21 cellular contexts compared by ENCODE assay signal in genomic region chr11:108535384-108535955, GRCh38. TPM values are rescaled to one million over a fixed set of nuclear protein-coding genes. Genes with fewer than 3 reads are reported as not detected.
A peak's percentile ranks its signal among the peaks of the same experiment; 100 is the strongest.
DNase-seq lines count a peak whose midpoint lies in the region; ATAC-seq, FAIRE-seq and TF ChIP-seq lines count a peak whose summit lies in the region.
"Had no signal": no experiment of that assay in that cellular context is flagged by ENCODE, and none has a peak within 500 bp of the region (broad histone marks: within the 10 kb centered on the region; RNA-seq: fewer than 3 reads in every experiment).

No MANE protein-coding gene starts in this region.

- whole genome bisulfite sequencing in K562 (ENCODE audit: insufficient coverage, low coverage, missing lambda C conversion rate), result 36% methylated on average over 6 of the region's 6 CpGs
- WGBS in suprapubic skin, result 68% methylated on average over 6 of the region's 6 CpGs

- H3K79me2 ChIP-seq in K562 (ENCODE audit: control insufficient read depth, insufficient read depth, low read length), result no peaks in the 10 kb centered on the region

- H3K27ac ChIP-seq in K562 (ENCODE audit: extremely low read depth, low read depth, low read length) (no peak overlapping the region), suprapubic skin (no peak overlapping the region)
- H3K27ac ChIP-seq: BLaER1, C4-2B had no signal

- ATAC-seq in T-helper 17 cell, result no peak
- ATAC-seq in K562, result peak; percentile 51; the same call in 2 of the 3 replicates
- no peak for ATAC-seq in activated CD4-positive, CD25-positive, alpha-beta regulatory T cell treated with anti-CD3 and anti-CD28 coated beads, Interleukin-2, amount 50 U/mL, for 24 hours
- ATAC-seq in GM21515 (IDR thresholded peaks at IDR 0.05; ENCODE audit: unreplicated experiment), result no peak
- ATAC-seq: CD8-positive, alpha-beta T cell; GM12878; GM23338 had no signal

- intact Hi-C loops in K562 (cut with micrococcal nuclease), result no loop called here
- intact Hi-C loops in activated CD4-positive, alpha-beta memory T cell treated with anti-CD3 and anti-CD28 coated beads for 36 hours (cut with micrococcal nuclease), result no loop called here

- POLR2A ChIA-PET in K562 (lab: Yijun Ruan, JAX), result interaction anchor here (0.5 to 1.3 kb wide), 4 partner anchors 10 to 605 kb away, joined by 3 to 4 read pairs (median 3); no protein-coding TSS in a partner anchor
- POLR2A ChIA-PET in activated CD4-positive, alpha-beta memory T cell treated with anti-CD3 and anti-CD28 coated beads for 36 hours (lab: Charles Lee), result no interaction called here

- no peaks in the 10 kb centered on the region for H4K20me1 ChIP-seq in K562 (replicated peaks; ENCODE audit: control insufficient read depth, insufficient read depth, low read length)
- H4K20me1 ChIP-seq: BLaER1 had no signal

- no peak overlapping the region for H2AFZ ChIP-seq in K562 (ENCODE audit: low read depth, low read length)
- H2AFZ ChIP-seq: GM23338 had no signal

- H3K27me3 Mint-ChIP-seq in T-helper 17 cell, result peaks cover 9% of the 10 kb centered on the region
- H3K27me3 Mint-ChIP-seq in osteocyte (ENCODE audit: unreplicated experiment), result no peaks in the 10 kb centered on the region
- H3K27me3 Mint-ChIP-seq in activated CD4-positive, alpha-beta memory T cell treated with anti-CD3 and anti-CD28 coated beads for 36 hours, result no peaks in the 10 kb centered on the region
- H3K27me3 Mint-ChIP-seq: CD4-positive, CD25-positive, alpha-beta regulatory T cell had no signal

- H3K4me1 Mint-ChIP-seq in T-helper 17 cell (peaks cover 5% of the 10 kb centered on the region), osteocyte (ENCODE audit: unreplicated experiment) (no peaks in the 10 kb centered on the region)
- H3K4me1 Mint-ChIP-seq in activated CD4-positive, alpha-beta memory T cell treated with anti-CD3 and anti-CD28 coated beads for 36 hours (ENCODE audit: low read depth), result no peaks in the 10 kb centered on the region
- H3K4me1 Mint-ChIP-seq: B cell had no signal

- H3K27me3 ChIP-seq in K562 (ENCODE audit: control insufficient read depth in 2 of 2, insufficient read depth in 2 of 2, low read length in 2 of 2), result no peaks in the 10 kb centered on the region
- no peaks in the 10 kb centered on the region for H3K27me3 ChIP-seq in suprapubic skin
- H3K27me3 ChIP-seq: BLaER1 had no signal

- BruUV-seq in K562 (replicated peaks; lab: Mats Ljungman, UMichigan), result no TSS peak

- H3K9me1 ChIP-seq in K562 (ENCODE audit: control insufficient read depth, insufficient read depth, low read length), result no peaks in the 10 kb centered on the region

- TF ChIP-seq CTCF in K562 (IDR thresholded peaks at IDR 0.05 in 2 of 3, conservative IDR thresholded peaks at IDR 0.05 in 1 of 3; ENCODE audit: insufficient read depth in 2 of 3, low read depth in 1 of 3, low read length in 3 of 3), result no peak
- no peak for TF ChIP-seq CTCF in osteocyte (IDR thresholded peaks at IDR 0.05)
- no peak for TF ChIP-seq CTCF in suprapubic skin (IDR thresholded peaks at IDR 0.05)

- FAIRE-seq in K562 (lab: Jason Lieb, UNC), result no peak
- FAIRE-seq: G401.6, GM12878, GM19239 had no signal

- H3K9me3 Mint-ChIP-seq in osteocyte (ENCODE audit: unreplicated experiment), result no peaks in the 10 kb centered on the region
- no peaks in the 10 kb centered on the region for H3K9me3 Mint-ChIP-seq in activated CD4-positive, alpha-beta memory T cell treated with anti-CD3 and anti-CD28 coated beads for 36 hours
- H3K9me3 Mint-ChIP-seq: CD8-positive, alpha-beta T cell; GM23338 had no signal

- DNase-seq in T-helper 17 cell, result no peak
- DNase-seq in K562 (ENCODE audit: extremely low read depth in 1 of 4, low spot score in 3 of 4), result peak in 1 of 4 experiments; percentile 19
- peak; percentile 4 for DNase-seq in osteocyte (ENCODE audit: extremely low spot score, unreplicated experiment)
- no peak for DNase-seq in suprapubic skin (ENCODE audit: low spot score in 2 of 2)
- no peak for DNase-seq in activated CD4-positive, alpha-beta memory T cell treated with anti-CD3 and anti-CD28 coated beads for 36 hours
- no peak for DNase-seq in NCI-H69 (lab: John Stamatoyannopoulos, UW)
- DNase-seq: Caco-2; CD4-positive, CD25-positive, alpha-beta regulatory T cell; CD8-positive, alpha-beta T cell; DMS153; DND-41 had no signal

- peaks cover 23% of the 10 kb centered on the region for H3K36me3 ChIP-seq in K562 (ENCODE audit: control insufficient read depth, insufficient read depth, low read length)
- no peaks in the 10 kb centered on the region for H3K36me3 ChIP-seq in suprapubic skin
- H3K36me3 ChIP-seq: BLaER1 had no signal

- H3K4me1 ChIP-seq in K562 (replicated peaks in 1 of 2; ENCODE audit: control insufficient read depth in 2 of 2, insufficient read depth in 2 of 2, low read length in 2 of 2) (peaks cover 0 to 3% of the 10 kb centered on the region in 2 experiments; a peak in 2 of 5 replicates), suprapubic skin (peaks cover 9% of the 10 kb centered on the region)
- H3K4me1 ChIP-seq: BLaER1, Caco-2, HAP-1 had no signal

- H3K36me3 Mint-ChIP-seq in T-helper 17 cell (ENCODE audit: low read depth) (peaks cover 2% of the 10 kb centered on the region), osteocyte (ENCODE audit: unreplicated experiment) (no peaks in the 10 kb centered on the region)
- H3K36me3 Mint-ChIP-seq in activated CD4-positive, alpha-beta memory T cell treated with anti-CD3 and anti-CD28 coated beads for 36 hours, result no peaks in the 10 kb centered on the region
- H3K36me3 Mint-ChIP-seq: CD8-positive, alpha-beta T cell had no signal

- peak overlapping the region; percentile 21 for H3K27ac Mint-ChIP-seq in T-helper 17 cell
- H3K27ac Mint-ChIP-seq in osteocyte (ENCODE audit: unreplicated experiment), result no peak overlapping the region
- no peak overlapping the region for H3K27ac Mint-ChIP-seq in activated CD4-positive, alpha-beta memory T cell treated with anti-CD3 and anti-CD28 coated beads for 36 hours
- H3K27ac Mint-ChIP-seq: B cell; CD8-positive, alpha-beta T cell; GM23338 had no signal

- H3K4me2 ChIP-seq in K562 (ENCODE audit: insufficient read depth, low read length), result no peak overlapping the region
- H3K4me2 ChIP-seq: BLaER1, GM23338 had no signal

- in situ Hi-C loops in K562 (cut with MboI), result no loop called here

- TF ChIP-seq POLR2A in K562 (conservative IDR thresholded peaks at IDR 0.05), result no peak
- no peak for TF ChIP-seq POLR2A in suprapubic skin (IDR thresholded peaks at IDR 0.05)

- H3K4me3 Mint-ChIP-seq in T-helper 17 cell (no peak overlapping the region), osteocyte (ENCODE audit: unreplicated experiment) (no peak overlapping the region)
- H3K4me3 Mint-ChIP-seq in activated CD4-positive, alpha-beta memory T cell treated with anti-CD3 and anti-CD28 coated beads for 36 hours, result no peak overlapping the region
- H3K4me3 Mint-ChIP-seq: B cell; CD4-positive, CD25-positive, alpha-beta regulatory T cell; CD8-positive, alpha-beta T cell; GM23338 had no signal

- TF ChIP-seq EP300 in K562 (IDR thresholded peaks at IDR 0.05; ENCODE audit: low read length), result no peak
- no peak for TF ChIP-seq EP300 in suprapubic skin (IDR thresholded peaks at IDR 0.05)

- CTCF ChIA-PET in K562 (lab: Yijun Ruan, JAX; ENCODE audit: low intra/inter-chr PET ratio), result no interaction called here
- CTCF ChIA-PET in activated CD4-positive, alpha-beta memory T cell treated with anti-CD3 and anti-CD28 coated beads for 36 hours (lab: Charles Lee), result no interaction called here

- no peak overlapping the region for H3K9ac ChIP-seq in K562 (ENCODE audit: insufficient read depth in 1 of 2, low read depth in 2 of 2, low read length in 2 of 2)
- H3K9ac ChIP-seq: BLaER1 had no signal

- no peak overlapping the region for H3K4me3 ChIP-seq in K562
- peak overlapping the region; percentile 25 for H3K4me3 ChIP-seq in suprapubic skin
- H3K4me3 ChIP-seq: BLaER1, GM12878, GM23338, HAP-1 had no signal

- TF ChIP-seq RAD21 in K562 (CRISPR knock-in tag; conservative IDR thresholded peaks at IDR 0.05 in 1 of 2, IDR thresholded peaks at IDR 0.05 in 1 of 2), result no peak

- H3K9me3 ChIP-seq in T-helper 17 cell (ENCODE audit: control insufficient read depth, low read length, poor library complexity, severe bottlenecking), result no peaks in the 10 kb centered on the region
- no peaks in the 10 kb centered on the region for H3K9me3 ChIP-seq in K562 (replicated peaks; ENCODE audit: control insufficient read depth, insufficient read depth, low read depth, low read length)
- H3K9me3 ChIP-seq in suprapubic skin, result no peaks in the 10 kb centered on the region
- H3K9me3 ChIP-seq: BLaER1, Caco-2, HAP-1 had no signal

RNA-seq across cellular contexts. Expression of gene POGLUT3, which starts 37.3 kb away (rescaled TPM):
- total RNA-seq in T-helper 17 cell, result 1 to 10 TPM; 5.5 to 7.7 TPM
- 9.7 and 15.3 TPM in 2 replicates for total RNA-seq in K562 (2011; cell fraction: chromatin; rRNA removed; ENCODE audit: low replicate concordance)
- 8.7 and 12.1 TPM in 2 replicates for total RNA-seq in K562 (2011; cell fraction: nucleolus; rRNA removed)
- total RNA-seq in K562 (2011; cell fraction: nucleoplasm; rRNA removed), result 14.9 and 25.2 TPM in 2 replicates
- total RNA-seq in K562 (2014; rRNA removed), result 13.0 and 14.5 TPM in 2 replicates
- 23.0 and 28.2 TPM in 2 replicates for total RNA-seq in K562 (2014; rRNA removed; fragmentation: Illumina TruSeq; extraction: Trizol)
- total RNA-seq in K562 (2015; rRNA removed; fragmentation: Illumina TruSeq; extraction: Trizol), result 29.0 and 29.7 TPM in 2 replicates
- total RNA-seq in K562 (2021), result 15.3 and 18.0 TPM in 2 replicates
- 22.7 and 27.9 TPM in 2 replicates for polyA plus RNA-seq in K562 (2011; rRNA removed)
- polyA plus RNA-seq in K562 (2011; cell fraction: cytosol; rRNA removed), result 6.0 and 13.2 TPM in 2 replicates
- 4.8 and 5.3 TPM in 2 replicates for polyA plus RNA-seq in K562 (2011; cell fraction: nucleus; rRNA removed)
- polyA plus RNA-seq in K562 (2012), result 16.9 and 21.0 TPM in 2 replicates
- 21.5 and 24.2 TPM in 2 replicates for polyA plus RNA-seq in K562 (2014; fragmentation: Illumina TruSeq; extraction: Trizol)
- polyA plus RNA-seq in K562 (2014; fragmentation: Nextera tagmentation; extraction: Ambion mirVana), result 1 to 10 TPM; 4.6 to 6.8 TPM
- 17.4 and 17.8 TPM in 2 replicates for polyA plus RNA-seq in K562 (2014; rRNA removed)
- polyA minus RNA-seq in K562 (2011; rRNA and poly(A)+ RNA removed), result 29.1 and 35.3 TPM in 2 replicates
- polyA minus RNA-seq in K562 (2011; cell fraction: cytosol; rRNA and poly(A)+ RNA removed), result 15.2 and 17.8 TPM in 2 replicates
- polyA minus RNA-seq in K562 (2011; cell fraction: nucleus; rRNA and poly(A)+ RNA removed), result 2.6 and 5.6 TPM in 2 replicates
- total RNA-seq in osteocyte, result 45.2 and 50.7 TPM in 2 replicates
- 10 to 100 TPM in 3 of 4 donors, 1 to 10 TPM in 1; 7.5 to 18.8 (median 14.4) TPM for total RNA-seq in suprapubic skin
- total RNA-seq in activated CD4-positive, alpha-beta memory T cell treated with anti-CD3 and anti-CD28 coated beads for 36 hours, result 1 to 10 TPM; 9.2 to 9.9 TPM

RNA-seq across cellular contexts. Expression of gene EXPH5, which starts 58.1 kb away (rescaled TPM):
- 1 to 10 TPM in 1 of 2 donors, under 1 TPM in 1; 0.96 to 1.3 TPM for total RNA-seq in T-helper 17 cell
- 3.2 and 15.6 TPM in 2 replicates for total RNA-seq in K562 (2011; cell fraction: chromatin; rRNA removed; ENCODE audit: low replicate concordance)
- 2.0 and 4.3 TPM in 2 replicates for total RNA-seq in K562 (2011; cell fraction: nucleolus; rRNA removed)
- total RNA-seq in K562 (2011; cell fraction: nucleoplasm; rRNA removed), result 5.7 and 8.6 TPM in 2 replicates
- total RNA-seq in K562 (2014; rRNA removed), result 4.2 TPM in 2 replicates
- total RNA-seq in K562 (2014; rRNA removed; fragmentation: Illumina TruSeq; extraction: Trizol), result 6.1 and 7.3 TPM in 2 replicates
- total RNA-seq in K562 (2015; rRNA removed; fragmentation: Illumina TruSeq; extraction: Trizol), result 5.6 and 5.7 TPM in 2 replicates
- total RNA-seq in K562 (2021), result 6.8 and 8.5 TPM in 2 replicates
- polyA plus RNA-seq in K562 (2011; rRNA removed), result 4.8 and 6.2 TPM in 2 replicates
- polyA plus RNA-seq in K562 (2011; cell fraction: cytosol; rRNA removed), result 1.4 and 2.8 TPM in 2 replicates
- polyA plus RNA-seq in K562 (2011; cell fraction: nucleus; rRNA removed), result 3.5 and 6.0 TPM in 2 replicates
- polyA plus RNA-seq in K562 (2012), result 0.48 and 0.76 TPM in 2 replicates
- polyA plus RNA-seq in K562 (2014; fragmentation: Illumina TruSeq; extraction: Trizol), result 1.8 and 2.0 TPM in 2 replicates
- 1 to 10 TPM; 1.3 to 4.8 TPM for polyA plus RNA-seq in K562 (2014; fragmentation: Nextera tagmentation; extraction: Ambion mirVana)
- 2.4 and 2.6 TPM in 2 replicates for polyA plus RNA-seq in K562 (2014; rRNA removed)
- polyA minus RNA-seq in K562 (2011; rRNA and poly(A)+ RNA removed), result 16.7 and 23.8 TPM in 2 replicates
- polyA minus RNA-seq in K562 (2011; cell fraction: cytosol; rRNA and poly(A)+ RNA removed), result 6.1 and 6.3 TPM in 2 replicates
- 4.2 and 12.2 TPM in 2 replicates for polyA minus RNA-seq in K562 (2011; cell fraction: nucleus; rRNA and poly(A)+ RNA removed)
- total RNA-seq in osteocyte, result 0.59 and 1.5 TPM in 2 replicates
- total RNA-seq in suprapubic skin, result 100 to 1,000 TPM; 120 to 232 (median 149) TPM
- total RNA-seq in activated CD4-positive, alpha-beta memory T cell treated with anti-CD3 and anti-CD28 coated beads for 36 hours, result 1 to 10 TPM; 1.4 to 1.8 TPM

Comparison
In these comparisons a context has a peak if more than half of its experiments do, and no peak if none do; other contexts are left out.
1. RNA of gene EXPH5, which starts 58.1 kb away (total RNA-seq): 120 to 232 TPM in suprapubic skin; 2.0 to 15.6 TPM in K562, 1.4 to 1.8 TPM in activated CD4-positive, alpha-beta memory T cell treated with anti-CD3 and anti-CD28 coated beads for 36 hours, 0.96 to 1.3 TPM in T-helper 17 cell and 0.59 to 1.5 TPM in osteocyte; every median in the first group is over 4 times any median in the second.